13 cellular contexts compared by ENCODE assay signal in genomic region chr16:4388275-4389021, GRCh38. TPM values are rescaled to one million over a fixed set of nuclear protein-coding genes. Genes with fewer than 3 reads are reported as not detected.
DNase-seq lines count a peak whose midpoint lies in the region; ATAC-seq and TF ChIP-seq lines count a peak whose summit lies in the region.
"Had no signal": no experiment of that assay in that cellular context is flagged by ENCODE, and none has a peak within 500 bp of the region (broad histone marks: within the 10 kb centered on the region; RNA-seq: fewer than 3 reads in every experiment).

No MANE protein-coding gene starts in this region.

- H3K4me1 ChIP-seq in ACC112 (ENCODE audit: control insufficient read depth, insufficient read depth, low read length, unreplicated experiment) (peaks cover 72% of the 10 kb centered on the region), PC-9 (replicated peaks; ENCODE audit: insufficient read depth) (peaks cover 19% of the 10 kb centered on the region), HAP-1 (no peaks in the 10 kb centered on the region)

- DNase-seq in PC-9 (peak; percentile 50 to 92), fibroblast of peridontal ligament (ENCODE audit: extremely low read depth) (peak; percentile 64), osteocyte (ENCODE audit: extremely low spot score, unreplicated experiment) (no peak), HAP-1 (ENCODE audit: low spot score in 2 of 2) (no peak)
- DNase-seq: activated CD4-positive, CD25-positive, alpha-beta regulatory T cell; cerebellar nuclear complex; MG63 had no signal

- H3K27me3 Mint-ChIP-seq in osteocyte (ENCODE audit: unreplicated experiment), result no peaks in the 10 kb centered on the region

- CTCF ChIA-PET in PC-9 (lab: Charles Lee), result no interaction called here

- intact Hi-C loops in PC-9 (cut with micrococcal nuclease; ENCODE audit: unreplicated experiment), result loop anchor here (1.0 kb wide), 1 partner anchor 13 kb away; no protein-coding TSS in a partner anchor

- H3K9me3 Mint-ChIP-seq in osteocyte (ENCODE audit: unreplicated experiment), result no peaks in the 10 kb centered on the region
- H3K9me3 Mint-ChIP-seq: activated T-helper 1 cell treated with anti-CD3 and anti-CD28 coated beads, Interleukin-12 subunit alpha, Interleukin-12 subunit beta, Interleukin-2, Interleukin-4 antibody, amounts not matched to agents 30 ng/mL and 10 ng/mL and 1 ng/mL, durations not matched to agents 14 hours and 24 hours and 36 hours had no signal

- H3K27ac ChIP-seq in ACC112 (ENCODE audit: low read depth, low read length) (peak overlapping the region; percentile 19; the same call in 1 of the 2 replicates), PC-9 (no peak overlapping the region)

- H3K79me2 ChIP-seq in ACC112 (ENCODE audit: control insufficient read depth, insufficient read depth, low read length, unreplicated experiment) (no peaks in the 10 kb centered on the region), PC-9 (ENCODE audit: low read depth) (no peaks in the 10 kb centered on the region)

- H3K27ac Mint-ChIP-seq in osteocyte (ENCODE audit: unreplicated experiment), result peak overlapping the region; percentile 87
- H3K27ac Mint-ChIP-seq: activated T-helper 1 cell treated with anti-CD3 and anti-CD28 coated beads, Interleukin-12 subunit alpha, Interleukin-12 subunit beta, Interleukin-2, Interleukin-4 antibody, amounts not matched to agents 30 ng/mL and 10 ng/mL and 1 ng/mL, durations not matched to agents 14 hours and 24 hours and 36 hours had no signal

- TSS peak; percentile 89 for BruUV-seq in PC-9 (replicated peaks; lab: Mats Ljungman, UMichigan)

- in situ Hi-C loops in HAP-1 (cut with MboI; ENCODE audit: low sequenced_read_pairs), result no loop called here

- H3K36me3 ChIP-seq in ACC112 (ENCODE audit: insufficient read depth, low read length), result peaks cover 6% of the 10 kb centered on the region; the same call in 1 of the 2 replicates
- no peaks in the 10 kb centered on the region for H3K36me3 ChIP-seq in PC-9 (ENCODE audit: low read depth)
- H3K36me3 ChIP-seq in HAP-1 (replicated peaks), result peaks cover 9% of the 10 kb centered on the region

- no peak for TF ChIP-seq CTCF in PC-9 (conservative IDR thresholded peaks at IDR 0.05)
- TF ChIP-seq CTCF in osteocyte (IDR thresholded peaks at IDR 0.05), result no peak

- no peak overlapping the region for H2AFZ ChIP-seq in ACC112 (ENCODE audit: low read length, unreplicated experiment)
- H2AFZ ChIP-seq in PC-9, result no peak overlapping the region

- no peaks in the 10 kb centered on the region for H3K9me3 ChIP-seq in PC-9 (ENCODE audit: insufficient read depth, low read depth)
- no peaks in the 10 kb centered on the region for H3K9me3 ChIP-seq in HAP-1
- H3K9me3 ChIP-seq: MG63 had no signal

- no peaks in the 10 kb centered on the region for H3K36me3 Mint-ChIP-seq in osteocyte (ENCODE audit: unreplicated experiment)

- H3K4me3 Mint-ChIP-seq in osteocyte (ENCODE audit: unreplicated experiment), result no peak overlapping the region
- H3K4me3 Mint-ChIP-seq: activated T-helper 1 cell treated with anti-CD3 and anti-CD28 coated beads, Interleukin-12 subunit alpha, Interleukin-12 subunit beta, Interleukin-2, Interleukin-4 antibody, amounts not matched to agents 30 ng/mL and 10 ng/mL and 1 ng/mL, durations not matched to agents 14 hours and 24 hours and 36 hours had no signal

- 0 out of 2 replicates have a peak overlapping the region, but pooled peaks have one; percentile 10 for H3K4me2 ChIP-seq in PC-9

- H3K9me2 ChIP-seq in PC-9 (ENCODE audit: insufficient read depth), result no peaks in the 10 kb centered on the region

- H3K4me3 ChIP-seq in ACC112 (ENCODE audit: low read depth, low read length) (no peak overlapping the region), PC-9 (no peak overlapping the region), HAP-1 (no peak overlapping the region)
- H3K4me3 ChIP-seq: MG63 had no signal

- H3F3A ChIP-seq in PC-9 (ENCODE audit: insufficient read depth, low read depth), result peaks cover 2% of the 10 kb centered on the region

- no peak for ATAC-seq in HG03135 (IDR thresholded peaks at IDR 0.05; ENCODE audit: unreplicated experiment)
- no peak for ATAC-seq in HG03108 (IDR thresholded peaks at IDR 0.05; ENCODE audit: unreplicated experiment)
- no peak for ATAC-seq in HG02763 (IDR thresholded peaks at IDR 0.05; ENCODE audit: unreplicated experiment)
- ATAC-seq: HCT116 had no signal

- H3K4me1 Mint-ChIP-seq in osteocyte (ENCODE audit: unreplicated experiment), result peaks cover 96% of the 10 kb centered on the region

- no peaks in the 10 kb centered on the region for H4K20me1 ChIP-seq in PC-9 (ENCODE audit: insufficient read depth)

- POLR2A ChIA-PET in PC-9 (lab: Charles Lee; ENCODE audit: unreplicated experiment), result interaction anchor here (0.5 to 1.4 kb wide), 4 partner anchors 13 to 1378 kb away, joined by 5 to 9 read pairs (median 6); no protein-coding TSS in a partner anchor

- H3K27me3 ChIP-seq in ACC112 (ENCODE audit: insufficient read depth, low read length), result no peaks in the 10 kb centered on the region
- H3K27me3 ChIP-seq in PC-9 (ENCODE audit: insufficient read depth, low read depth), result no peaks in the 10 kb centered on the region
- H3K27me3 ChIP-seq in HAP-1 (ENCODE audit: low read depth), result no peaks in the 10 kb centered on the region
- H3K27me3 ChIP-seq: MG63 had no signal

RNA-seq across cellular contexts. Expression of gene VASN, which starts 16.8 kb away (rescaled TPM):
- total RNA-seq in PC-9 (2021) (45.3 and 49.8 TPM in 2 replicates), osteocyte (62.7 and 63.1 TPM in 2 replicates)

RNA-seq across cellular contexts. Expression of gene CORO7, which starts 27.9 kb away (rescaled TPM):
- 42.1 and 55.4 TPM in 2 replicates for total RNA-seq in PC-9 (2021)
- total RNA-seq in osteocyte, result 35.5 and 40.1 TPM in 2 replicates

RNA-seq across cellular contexts. Expression of gene DNAJA3, which starts 37.2 kb away (rescaled TPM):
- total RNA-seq in PC-9 (2021) (58.9 and 66.5 TPM in 2 replicates), osteocyte (31.1 and 33.7 TPM in 2 replicates)

RNA-seq across cellular contexts. Expression of gene PAM16, which starts 37.3 kb away (rescaled TPM):
- 95.9 and 110 TPM in 2 replicates for total RNA-seq in PC-9 (2021)
- 21.0 and 23.7 TPM in 2 replicates for total RNA-seq in osteocyte

Comparison
In these comparisons a context has a peak if more than half of its experiments do, and no peak if none do; other contexts are left out.
1. DNase-seq: peak in PC-9 (2 of 2) and fibroblast of peridontal ligament (single experiment); none in osteocyte (single experiment) and HAP-1 (0 of 2).